Comparison of ENCODE assay signal across 8 cellular contexts in the genomic region with DNA sequence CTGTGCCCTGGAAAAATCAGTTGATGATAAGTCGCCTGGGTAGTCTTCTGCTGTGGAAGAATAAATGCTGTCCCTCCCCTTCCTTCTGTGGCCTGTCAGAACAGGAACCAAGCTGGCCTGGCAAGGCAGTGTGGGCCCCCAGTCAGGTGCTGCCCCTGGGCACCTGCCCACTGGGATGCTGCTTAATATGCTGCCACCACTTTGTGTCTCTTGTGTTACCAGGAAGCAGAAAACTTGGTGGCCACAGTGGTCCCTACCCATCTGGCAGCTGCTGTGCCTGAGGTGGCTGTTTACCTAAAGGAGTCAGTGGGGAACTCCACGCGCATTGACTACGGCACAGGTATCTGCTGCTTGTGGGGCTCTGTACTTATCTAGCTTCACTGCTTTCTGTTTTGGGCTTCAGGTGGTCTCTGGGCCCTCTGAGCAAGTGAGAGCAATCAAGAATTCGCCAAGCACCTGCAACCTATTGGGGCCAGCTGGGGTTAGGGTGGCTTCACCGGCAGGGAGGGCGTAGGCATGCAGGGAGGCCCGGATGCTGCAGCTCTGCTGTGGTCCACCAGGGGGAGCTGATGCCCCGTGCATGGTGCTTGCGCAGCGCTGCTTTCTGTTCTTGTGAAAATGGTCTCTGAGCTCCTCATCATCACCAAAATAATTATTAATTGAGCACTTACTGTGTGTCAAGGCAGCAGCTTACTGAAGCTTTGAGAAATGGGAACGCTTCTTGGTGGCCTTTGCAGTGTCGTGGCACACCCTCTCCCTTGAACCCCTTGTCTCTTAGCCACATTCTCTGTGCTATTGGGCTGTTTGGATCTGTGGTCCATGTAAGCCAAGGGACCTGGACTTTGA. TPM values are rescaled to one million over a fixed set of nuclear protein-coding genes. Genes with fewer than 3 reads are reported as not detected.
DNase-seq lines count a peak whose midpoint lies in the region; ATAC-seq and TF ChIP-seq lines count a peak whose summit lies in the region.

No MANE protein-coding gene starts in this region.

- H3K36me3 ChIP-seq in KMS-11 (ENCODE audit: insufficient read depth): no peaks in the 10 kb centered on the region
- peaks cover 0 to 93% (median 14%) of the 10 kb centered on the region in 9 donors for H3K36me3 ChIP-seq in heart right ventricle

- no peak overlapping the region for H3K9ac ChIP-seq in KMS-11

- ATAC-seq in activated naive CD8-positive, alpha-beta T cell treated with anti-CD3 and anti-CD28 coated beads, Interleukin-2, amount 10 ng/mL, durations not matched to agents 7 days and 5 days (ENCODE audit: low read depth): peak; percentile 96
- peak; percentile 80 to 90 (median 86) for ATAC-seq in heart right ventricle
- no peak for ATAC-seq in GM19455 (IDR thresholded peaks at IDR 0.05; ENCODE audit: unreplicated experiment)

- no peak overlapping the region for H3K27ac Mint-ChIP-seq in activated naive CD8-positive, alpha-beta T cell treated with anti-CD3 and anti-CD28 coated beads, Interleukin-2, amount 10 ng/mL, durations not matched to agents 7 days and 5 days

- H3K9me3 Mint-ChIP-seq in activated naive CD8-positive, alpha-beta T cell treated with anti-CD3 and anti-CD28 coated beads, Interleukin-2, amount 10 ng/mL, durations not matched to agents 7 days and 5 days: no peaks in the 10 kb centered on the region

- H3K4me3 Mint-ChIP-seq in activated naive CD8-positive, alpha-beta T cell treated with anti-CD3 and anti-CD28 coated beads, Interleukin-2, amount 10 ng/mL, durations not matched to agents 7 days and 5 days: no peak overlapping the region

- intact Hi-C loops in heart right ventricle (cut with DNase I): loop anchor here in 9 of 10 donors (2.0 to 10.0 kb wide), 11 partner anchors 123 to 671 kb away; a partner anchor contains a TSS

- no peaks in the 10 kb centered on the region for H3K79me2 ChIP-seq in KMS-11 (ENCODE audit: insufficient read depth, low read depth)

- WGBS in heart right ventricle, 2 donors: 49 to 53% methylated on average over 13 of the region's 13 CpGs

- no peaks in the 10 kb centered on the region for H3K27me3 Mint-ChIP-seq in activated naive CD8-positive, alpha-beta T cell treated with anti-CD3 and anti-CD28 coated beads, Interleukin-2, amount 10 ng/mL, durations not matched to agents 7 days and 5 days

- H3K36me3 Mint-ChIP-seq in activated naive CD8-positive, alpha-beta T cell treated with anti-CD3 and anti-CD28 coated beads, Interleukin-2, amount 10 ng/mL, durations not matched to agents 7 days and 5 days: peaks cover 11% of the 10 kb centered on the region

- H3K27me3 ChIP-seq in KMS-11 (ENCODE audit: insufficient read depth, low read depth): no peaks in the 10 kb centered on the region
- no peaks in the 10 kb centered on the region for H3K27me3 ChIP-seq in heart right ventricle

- H3K27ac ChIP-seq in KMS-11: no peak overlapping the region
- peak overlapping the region in 2 of 10 donors; percentile 2 to 28 for H3K27ac ChIP-seq in heart right ventricle

- H3K4me1 ChIP-seq in KMS-11 (ENCODE audit: low read depth, poor library complexity, severe bottlenecking) (peaks cover 14% of the 10 kb centered on the region), heart right ventricle (peaks cover 0 to 20% (median 6%) of the 10 kb centered on the region in 9 donors)

- H2AFZ ChIP-seq in KMS-11 (ENCODE audit: low read depth): 0 out of 2 replicates have a peak overlapping the region, but pooled peaks have one; percentile 10

- no peak overlapping the region for H3K4me3 ChIP-seq in KMS-11 (IDR thresholded peaks at IDR 0.05; ENCODE audit: insufficient read depth, low read depth, low read length)
- no peak overlapping the region for H3K4me3 ChIP-seq in heart right ventricle
- H3K4me3 ChIP-seq in retinal pigment epithelial cell (ENCODE audit: low read length): no peak overlapping the region

- DNase-seq in NCI-H2081 (lab: John Stamatoyannopoulos, UW) (peak; percentile 41 to 55), NCI-H2081 treated with DMSO at 0.1 percent for 48 hours (lab: John Stamatoyannopoulos, UW) (no peak), T-helper 1 cell (peak; percentile 64 to 83 (median 73)), heart right ventricle (peak; percentile 81 to 82), retinal pigment epithelial cell (ENCODE audit: low read depth) (no peak)
- DNase-seq in activated naive CD8-positive, alpha-beta T cell treated with anti-CD3 and anti-CD28 coated beads, Interleukin-2, amount 10 ng/mL, durations not matched to agents 7 days and 5 days: peak; percentile 87

- POLR2A ChIA-PET in activated naive CD8-positive, alpha-beta T cell treated with anti-CD3 and anti-CD28 coated beads, Interleukin-2, amount 10 ng/mL, durations not matched to agents 7 days and 5 days (lab: Charles Lee): interaction anchor here (1.0 to 2.2 kb wide), 4 partner anchors 11 to 493 kb away, joined by 3 to 15 read pairs (median 6); a partner anchor contains a TSS

- H3K9me3 ChIP-seq in heart right ventricle: no peaks in the 10 kb centered on the region

- peak overlapping the region; percentile 36 for H3K4me2 ChIP-seq in KMS-11

- peaks cover 4% of the 10 kb centered on the region for H3K4me1 Mint-ChIP-seq in activated naive CD8-positive, alpha-beta T cell treated with anti-CD3 and anti-CD28 coated beads, Interleukin-2, amount 10 ng/mL, durations not matched to agents 7 days and 5 days

- no peaks in the 10 kb centered on the region for H4K20me1 ChIP-seq in KMS-11 (ENCODE audit: insufficient read depth)

- TF ChIP-seq CTCF in KMS-11 (conservative IDR thresholded peaks at IDR 0.05; ENCODE audit: low read depth, low read length) (peak; percentile 97), heart right ventricle (IDR thresholded peaks at IDR 0.05) (peak; percentile 95 to 99 (median 98)), retinal pigment epithelial cell (conservative IDR thresholded peaks at IDR 0.05; ENCODE audit: low read depth, low read length) (peak; percentile 99)

RNA-seq across cellular contexts. Expression of a gene that starts 20.3 kb away (rescaled TPM):
- total RNA-seq in activated naive CD8-positive, alpha-beta T cell treated with anti-CD3 and anti-CD28 coated beads, Interleukin-2, amount 10 ng/mL, durations not matched to agents 7 days and 5 days: 10 to 100 TPM; 88.3 to 91.0 TPM
- total RNA-seq in heart right ventricle: 100 to 1,000 TPM; 169 to 227 (median 187) TPM
- 100 to 1,000 TPM; 106 to 176 TPM for polyA plus RNA-seq in heart right ventricle

RNA-seq across cellular contexts. Expression of a gene that starts 20.9 kb away (rescaled TPM):
- total RNA-seq in activated naive CD8-positive, alpha-beta T cell treated with anti-CD3 and anti-CD28 coated beads, Interleukin-2, amount 10 ng/mL, durations not matched to agents 7 days and 5 days: 10 to 100 TPM; 19.5 to 22.7 TPM
- total RNA-seq in heart right ventricle: 10 to 100 TPM; 67.0 to 84.7 (median 74.1) TPM
- polyA plus RNA-seq in heart right ventricle: 10 to 100 TPM; 19.5 to 48.5 TPM

RNA-seq across cellular contexts. Expression of a gene that starts 46.5 kb away (rescaled TPM):
- total RNA-seq in activated naive CD8-positive, alpha-beta T cell treated with anti-CD3 and anti-CD28 coated beads, Interleukin-2, amount 10 ng/mL, durations not matched to agents 7 days and 5 days: 1 to 10 TPM; 8.6 to 8.8 TPM
- total RNA-seq in heart right ventricle: 10 to 100 TPM in 1 of 10 donors, 1 to 10 TPM in 9; 1.2 to 13.7 (median 5.6) TPM
- polyA plus RNA-seq in heart right ventricle: 10 to 100 TPM in 1 of 2 donors, 1 to 10 TPM in 1; 5.0 to 26.3 TPM

RNA-seq across cellular contexts. Expression of a gene that starts 50.6 kb away (rescaled TPM):
- total RNA-seq in activated naive CD8-positive, alpha-beta T cell treated with anti-CD3 and anti-CD28 coated beads, Interleukin-2, amount 10 ng/mL, durations not matched to agents 7 days and 5 days: 10 to 100 TPM; 17.4 to 21.6 TPM
- 1 to 10 TPM; 3.1 to 7.0 (median 5.0) TPM for total RNA-seq in heart right ventricle
- 1 to 10 TPM; 3.8 to 8.1 TPM for polyA plus RNA-seq in heart right ventricle

Comparison
In these comparisons a context has a peak if more than half of its experiments do, and no peak if none do; other contexts are left out.
1. DNase-seq: peak in NCI-H2081 (2 of 2), T-helper 1 cell (5 of 5), activated naive CD8-positive, alpha-beta T cell treated with anti-CD3 and anti-CD28 coated beads, Interleukin-2, amount 10 ng/mL, durations not matched to agents 7 days and 5 days (single experiment) and heart right ventricle (2 of 2); none in NCI-H2081 treated with DMSO at 0.1 percent for 48 hours (single experiment) and retinal pigment epithelial cell (single experiment).
2. Peak in every context shown above with its lines, with median percentiles within 50 percentile points of each other: CTCF ChIP-seq.